Comparison of ENCODE assay signal across 22 cellular contexts in genomic region chr15:88220443-88221186, GRCh38. TPM values are rescaled to one million over a fixed set of nuclear protein-coding genes. Genes with fewer than 3 reads are reported as not detected.
"Had no signal": no experiment of that assay in that cellular context is flagged by ENCODE, and none has a peak within 500 bp of the region (broad histone marks: within the 10 kb centered on the region; RNA-seq: fewer than 3 reads in every experiment).

No MANE protein-coding gene starts in this region.

- DNase-seq: cortex of kidney; effector CD8-positive, alpha-beta T cell; endodermal cell; foreskin melanocyte; left lung; mesendoderm; naive thymus-derived CD8-positive, alpha-beta T cell; nephron progenitor cell; stimulated activated CD4-positive, alpha-beta T cell treated with anti-CD3 and anti-CD28 coated beads, Interleukin-2, amount 100 ng/mL, for 24 hours; stimulated activated CD4-positive, alpha-beta T cell treated with anti-CD3 and anti-CD28 coated beads, Interleukin-4, amount 100 ng/mL, for 24 hours; stimulated activated naive CD8-positive, alpha-beta T cell treated with anti-CD3 and anti-CD28 coated beads, Interleukin-15, Interleukin-2, amounts not matched to agents 100 U/mL and 50 U/mL, for 24 hours had no signal

- H3K36me3 ChIP-seq: cardiac muscle cell, left lung, prostate gland, right atrium auricular region had no signal

- H3K9me3 Mint-ChIP-seq: stimulated activated effector memory CD8-positive, alpha-beta T cell treated with anti-CD3 and anti-CD28 coated beads, Interleukin-12 subunit alpha, Interleukin-12 subunit beta, amount 100 ng/mL, for 72 hours had no signal

- H3K4me3 ChIP-seq: cardiac muscle cell, left lung, prostate gland, right atrium auricular region had no signal

- H3K9me3 ChIP-seq: prostate gland, right atrium auricular region had no signal

- H3K4me1 Mint-ChIP-seq: endodermal cell; nephron progenitor cell; stimulated activated effector memory CD8-positive, alpha-beta T cell treated with anti-CD3 and anti-CD28 coated beads, Interleukin-12 subunit alpha, Interleukin-12 subunit beta, amount 100 ng/mL, for 72 hours had no signal

- H3K4me3 Mint-ChIP-seq: endodermal cell; naive thymus-derived CD8-positive, alpha-beta T cell; nephron progenitor cell; stimulated activated effector memory CD8-positive, alpha-beta T cell treated with anti-CD3 and anti-CD28 coated beads, Interleukin-12 subunit alpha, Interleukin-12 subunit beta, amount 100 ng/mL, for 72 hours had no signal

- H3K4me1 ChIP-seq: left lung, prostate gland, right atrium auricular region had no signal

- H3K27me3 ChIP-seq: cardiac muscle cell, left lung, right atrium auricular region had no signal

- H3K27ac Mint-ChIP-seq: endodermal cell; naive thymus-derived CD8-positive, alpha-beta T cell; nephron progenitor cell; stimulated activated effector memory CD8-positive, alpha-beta T cell treated with anti-CD3 and anti-CD28 coated beads, Interleukin-12 subunit alpha, Interleukin-12 subunit beta, amount 100 ng/mL, for 72 hours had no signal

- H3K27ac ChIP-seq: cardiac muscle cell, epithelial cell of prostate, left lung, prostate gland, right atrium auricular region had no signal

- ATAC-seq: esophagus mucosa; left lung; naive thymus-derived CD8-positive, alpha-beta T cell; sciatic nerve; stimulated activated effector memory CD8-positive, alpha-beta T cell treated with anti-CD3 and anti-CD28 coated beads, Interleukin-12 subunit alpha, Interleukin-12 subunit beta, amount 100 ng/mL, for 72 hours; stimulated activated naive CD8-positive, alpha-beta T cell treated with anti-CD3 and anti-CD28 coated beads, Interleukin-15, Interleukin-2, amounts not matched to agents 100 U/mL and 50 U/mL, for 24 hours had no signal

RNA-seq across cellular contexts. Expression of gene NTRK3, which starts 35.9 kb away (rescaled TPM):
- total RNA-seq: dermis microvascular lymphatic vessel endothelial cell; lung microvascular endothelial cell; naive thymus-derived CD8-positive, alpha-beta T cell; osteocyte had no signal
- polyA plus RNA-seq: keratinocyte; naive thymus-derived CD8-positive, alpha-beta T cell had no signal
